In the genomic region with DNA sequence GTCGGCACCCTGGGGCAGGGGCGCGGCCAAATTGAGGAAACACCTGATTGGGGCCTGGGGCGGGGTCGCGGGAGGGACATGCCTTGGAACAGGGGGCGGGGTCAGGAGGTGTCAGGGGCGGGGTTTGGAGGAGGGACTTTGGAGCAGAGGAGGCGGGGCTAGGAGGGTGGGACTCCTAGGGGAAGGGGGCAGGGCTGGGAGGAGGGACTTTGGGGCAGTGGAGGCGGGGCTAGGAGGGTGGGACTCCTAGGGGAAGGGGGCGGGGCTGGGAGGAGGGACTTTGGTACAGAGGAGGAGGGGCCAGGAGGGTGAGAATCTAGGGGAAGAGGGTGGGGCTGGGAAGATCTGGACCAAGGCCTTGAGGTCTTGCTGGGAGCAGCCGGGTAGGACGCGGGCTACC, we compare ENCODE assay signal across 8 cellular contexts. TPM values are rescaled to one million over a fixed set of nuclear protein-coding genes. Genes with fewer than 3 reads are reported as not detected.
DNase-seq lines count a peak whose midpoint lies in the region; ATAC-seq, FAIRE-seq and TF ChIP-seq lines count a peak whose summit lies in the region.

No MANE protein-coding gene starts in this region.

- H3K27me3 ChIP-seq in esophagus squamous epithelium (peaks cover 0 to 43% (median 2%) of the 10 kb centered on the region in 4 donors), parathyroid adenoma (ENCODE audit: control insufficient read depth, insufficient read depth, low read length) (no peaks in the 10 kb centered on the region)

- intact Hi-C loops in esophagus squamous epithelium (cut with DNase I): no loop called here

- DNase-seq in ELF-1 (ENCODE audit: low read depth, low spot score) (peak; percentile 71), NCI-H526 treated with DMSO at 0.1 percent for 48 hours (lab: John Stamatoyannopoulos, UW) (peak; percentile 40), activated T-cell treated with anti-CD3 and anti-CD28 coated beads for 1 hour (ENCODE audit: low read depth) (peak; percentile 59), esophagus squamous epithelium (lab: John Stamatoyannopoulos, UW) (no peak), urothelium cell line (ENCODE audit: low spot score) (peak; percentile 61), cortex of kidney (lab: John Stamatoyannopoulos, UW) (no peak)

- TF ChIP-seq POLR2A in esophagus squamous epithelium (IDR thresholded peaks at IDR 0.05): no peak

- H2AFZ ChIP-seq in parathyroid adenoma: peak overlapping the region; percentile 59

- H3K9ac ChIP-seq in parathyroid adenoma: no peak overlapping the region

- no peak for FAIRE-seq in urothelium cell line (lab: Jason Lieb, UNC)

- ATAC-seq in HG03571 (IDR thresholded peaks at IDR 0.05; ENCODE audit: unreplicated experiment): no peak

- TF ChIP-seq CTCF in esophagus squamous epithelium (IDR thresholded peaks at IDR 0.05): no peak
- TF ChIP-seq CTCF in parathyroid adenoma (IDR thresholded peaks at IDR 0.05): no peak

- H3K79me2 ChIP-seq in parathyroid adenoma: no peaks in the 10 kb centered on the region

- peak overlapping the region in 3 of 4 donors; percentile 23 to 53 (median 23) for H3K4me3 ChIP-seq in esophagus squamous epithelium
- no peak overlapping the region for H3K4me3 ChIP-seq in parathyroid adenoma (ENCODE audit: low read depth, low read length)

- H3K9me3 ChIP-seq in esophagus squamous epithelium (no peaks in the 10 kb centered on the region), parathyroid adenoma (ENCODE audit: control insufficient read depth, low read length) (no peaks in the 10 kb centered on the region)

- H3K27ac ChIP-seq in esophagus squamous epithelium (no peak overlapping the region), parathyroid adenoma (no peak overlapping the region)

- no peak overlapping the region for H3K4me2 ChIP-seq in parathyroid adenoma (ENCODE audit: low read length)

- no peaks in the 10 kb centered on the region for H3K36me3 ChIP-seq in esophagus squamous epithelium
- H3K36me3 ChIP-seq in parathyroid adenoma (ENCODE audit: control insufficient read depth, insufficient read depth, low read length): no peaks in the 10 kb centered on the region

- H3K4me1 ChIP-seq in esophagus squamous epithelium (peaks cover 10 to 22% (median 14%) of the 10 kb centered on the region in 3 donors), parathyroid adenoma (no peaks in the 10 kb centered on the region)

- WGBS in esophagus squamous epithelium, 2 donors: 20 to 52% methylated on average over 3 to 8 of the region's 14 CpGs

RNA-seq across cellular contexts. Expression of gene GRIN2D, which starts 21.9 kb away (rescaled TPM):
- total RNA-seq in esophagus squamous epithelium: under 1 TPM; 0.09 to 0.47 (median 0.15) TPM

RNA-seq across cellular contexts. Expression of gene KDELR1, which starts 24.0 kb away (rescaled TPM):
- total RNA-seq in esophagus squamous epithelium: 10 to 100 TPM; 63.5 to 87.4 (median 70.2) TPM

RNA-seq across cellular contexts. Expression of gene GRWD1, which starts 30.4 kb away (rescaled TPM):
- 10 to 100 TPM; 33.0 to 43.9 (median 34.6) TPM for total RNA-seq in esophagus squamous epithelium

RNA-seq across cellular contexts. Expression of gene KCNJ14, which starts 40.0 kb away (rescaled TPM):
- total RNA-seq in esophagus squamous epithelium: 1 to 10 TPM in 1 of 4 donors, under 1 TPM in 3; 0.57 to 1.3 (median 0.92) TPM

RNA-seq across cellular contexts. Expression of gene SYNGR4, which starts 51.2 kb away (rescaled TPM):
- total RNA-seq in esophagus squamous epithelium: not detected

Comparison
In these comparisons a context has a peak if more than half of its experiments do, and no peak if none do; other contexts are left out.
1. DNase-seq: peak in ELF-1 (single experiment), NCI-H526 treated with DMSO at 0.1 percent for 48 hours (single experiment), activated T-cell treated with anti-CD3 and anti-CD28 coated beads for 1 hour (single experiment) and urothelium cell line (single experiment); none in esophagus squamous epithelium (single experiment) and cortex of kidney (single experiment).